Comparison of ENCODE assay signal across 1 cellular context in the genomic region with DNA sequence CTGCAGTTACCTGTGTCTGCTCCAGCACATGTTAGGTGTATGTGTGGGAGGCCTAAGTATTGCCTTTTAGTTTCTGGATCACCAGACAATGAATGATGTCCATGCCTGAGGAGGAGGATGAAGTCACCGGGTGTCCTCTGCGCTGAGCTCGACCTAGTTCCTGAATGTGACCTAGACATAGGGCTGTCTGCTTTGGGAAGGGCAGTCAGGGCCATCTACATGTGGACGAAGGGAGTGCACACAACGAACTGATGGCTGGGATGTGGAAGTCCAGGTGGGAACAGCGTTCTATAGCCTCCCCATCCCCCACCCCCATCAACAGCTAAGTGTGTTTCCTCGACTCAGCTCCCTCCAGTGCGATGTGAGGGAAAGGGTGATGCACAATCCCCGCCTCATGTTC.
TF ChIP-seq lines count a peak whose summit lies in the region.

No MANE protein-coding gene starts in this region.

TF ChIP-seq in HepG2, 621 proteins besides CTCF, POLR2A, EP300 and RAD21 (continued from another document):
- TF ChIP-seq, protein P1, sequence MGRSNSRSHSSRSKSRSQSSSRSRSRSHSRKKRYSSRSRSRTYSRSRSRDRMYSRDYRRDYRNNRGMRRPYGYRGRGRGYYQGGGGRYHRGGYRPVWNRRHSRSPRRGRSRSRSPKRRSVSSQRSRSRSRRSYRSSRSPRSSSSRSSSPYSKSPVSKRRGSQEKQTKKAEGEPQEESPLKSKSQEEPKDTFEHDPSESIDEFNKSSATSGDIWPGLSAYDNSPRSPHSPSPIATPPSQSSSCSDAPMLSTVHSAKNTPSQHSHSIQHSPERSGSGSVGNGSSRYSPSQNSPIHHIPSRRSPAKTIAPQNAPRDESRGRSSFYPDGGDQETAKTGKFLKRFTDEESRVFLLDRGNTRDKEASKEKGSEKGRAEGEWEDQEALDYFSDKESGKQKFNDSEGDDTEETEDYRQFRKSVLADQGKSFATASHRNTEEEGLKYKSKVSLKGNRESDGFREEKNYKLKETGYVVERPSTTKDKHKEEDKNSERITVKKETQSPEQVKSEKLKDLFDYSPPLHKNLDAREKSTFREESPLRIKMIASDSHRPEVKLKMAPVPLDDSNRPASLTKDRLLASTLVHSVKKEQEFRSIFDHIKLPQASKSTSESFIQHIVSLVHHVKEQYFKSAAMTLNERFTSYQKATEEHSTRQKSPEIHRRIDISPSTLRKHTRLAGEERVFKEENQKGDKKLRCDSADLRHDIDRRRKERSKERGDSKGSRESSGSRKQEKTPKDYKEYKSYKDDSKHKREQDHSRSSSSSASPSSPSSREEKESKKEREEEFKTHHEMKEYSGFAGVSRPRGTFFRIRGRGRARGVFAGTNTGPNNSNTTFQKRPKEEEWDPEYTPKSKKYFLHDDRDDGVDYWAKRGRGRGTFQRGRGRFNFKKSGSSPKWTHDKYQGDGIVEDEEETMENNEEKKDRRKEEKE (IDR thresholded peaks at IDR 0.05), result no peak
- TF ChIP-seq MIER2 (CRISPR knock-in tag; IDR thresholded peaks at IDR 0.05) (no peak), ZNF530 (CRISPR knock-in tag; IDR thresholded peaks at IDR 0.05; ENCODE audit: low read depth) (no peak)
